Comparison of ENCODE assay signal across 1 cellular context in genomic region chr7:118218413-118219156, GRCh38.
TF ChIP-seq lines count a peak whose summit lies in the region.

No MANE protein-coding gene starts in this region.

TF ChIP-seq in K562, 482 proteins besides CTCF, POLR2A, EP300 and RAD21 (continued from another document):
- no peak for TF ChIP-seq ZNF696 (CRISPR knock-in tag; conservative IDR thresholded peaks at IDR 0.05)
- TF ChIP-seq RBFOX2 (IDR thresholded peaks at IDR 0.05; ENCODE audit: low read depth, low read length), result no peak
- TF ChIP-seq KLF1 (tag; IDR thresholded peaks at IDR 0.05), result no peak
- peak; percentile 19 to 87; a peak in 2 of 4 replicates for TF ChIP-seq TRIM24 (IDR thresholded peaks at IDR 0.05)
- 0 out of 2 replicates have a peak, but pooled peaks have one; percentile 7 for TF ChIP-seq SMAD4 (CRISPR knock-in tag; conservative IDR thresholded peaks at IDR 0.05)
- TF ChIP-seq NCOA4 (IDR thresholded peaks at IDR 0.05; ENCODE audit: partially characterized antibody), result no peak
- TF ChIP-seq POLR2H (tag; IDR thresholded peaks at IDR 0.05; ENCODE audit: low read depth), result peak; percentile 55
- 0 out of 2 replicates have a peak, but pooled peaks have one; percentile 14 for TF ChIP-seq JUN (IDR thresholded peaks at IDR 0.05; ENCODE audit: borderline replicate concordance, low read depth, low read length)
- no peak for TF ChIP-seq JUN (CRISPR knock-in tag; IDR thresholded peaks at IDR 0.05; ENCODE audit: borderline replicate concordance)
- peak; percentile 77 for TF ChIP-seq ZNF589 (CRISPR knock-in tag; IDR thresholded peaks at IDR 0.05; ENCODE audit: low read depth)
- no peak for TF ChIP-seq ZNF384 (IDR thresholded peaks at IDR 0.05; ENCODE audit: low read depth, low read length)
- TF ChIP-seq LCOR (CRISPR knock-in tag; IDR thresholded peaks at IDR 0.05), result 0 out of 2 replicates have a peak, but pooled peaks have one; percentile 35
- TF ChIP-seq NFIX (CRISPR knock-in tag; IDR thresholded peaks at IDR 0.05; ENCODE audit: low read depth), result no peak
